Comparison of ENCODE assay signal across 9 cellular contexts in the genomic region with DNA sequence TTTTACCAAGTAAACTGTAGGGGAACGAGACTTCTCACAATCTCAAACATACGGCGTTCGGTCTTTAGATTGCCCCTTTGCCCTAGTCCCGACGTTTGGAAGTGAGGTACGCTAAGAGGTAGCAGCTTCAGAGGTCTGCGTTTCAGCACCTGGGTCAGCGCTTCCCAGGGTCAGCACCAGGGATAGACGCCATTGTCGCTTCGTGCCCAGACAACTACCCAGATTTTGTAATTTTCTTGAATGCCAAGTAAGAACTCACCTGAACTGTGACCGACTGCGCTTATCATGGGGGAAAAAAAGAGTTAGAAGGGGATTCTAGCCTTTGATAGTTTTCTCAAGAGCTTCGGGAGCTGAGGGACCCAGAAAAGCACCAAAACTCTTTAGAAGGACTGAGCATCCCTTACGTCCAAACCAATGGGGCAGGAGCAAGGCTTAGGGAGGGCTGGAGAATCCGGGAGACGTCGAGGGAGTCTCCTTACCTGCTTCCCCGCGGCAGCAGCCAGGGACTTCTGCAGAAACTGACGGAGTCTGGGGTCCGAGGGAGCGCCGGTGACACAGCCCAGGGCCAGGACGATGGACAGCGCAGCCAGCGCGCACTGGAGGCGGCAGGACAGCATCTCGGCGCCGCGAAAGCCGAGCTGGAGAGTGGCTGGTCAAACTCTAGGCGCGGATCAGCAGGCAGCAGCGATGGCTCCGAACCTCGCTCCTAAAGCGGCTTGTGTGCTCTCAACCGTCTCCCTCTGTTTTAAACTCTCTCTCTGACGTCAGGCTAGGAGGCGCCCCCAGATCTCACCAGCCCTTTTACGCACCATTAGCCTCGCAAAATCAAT. TPM values are rescaled to one million over a fixed set of nuclear protein-coding genes. Genes with fewer than 3 reads are reported as not detected.
A peak's percentile ranks its signal among the peaks of the same experiment; 100 is the strongest.
DNase-seq lines count a peak whose midpoint lies in the region; ATAC-seq and TF ChIP-seq lines count a peak whose summit lies in the region.
"Had no signal": no experiment of that assay in that cellular context is flagged by ENCODE, and none has a peak within 500 bp of the region (broad histone marks: within the 10 kb centered on the region; RNA-seq: fewer than 3 reads in every experiment).

A gene (minus strand): TSS at position 720 of the 830 bp plus-strand sequence. CDS start 103 bp downstream, at position 617.

- no peaks in the 10 kb centered on the region for H3K9me3 ChIP-seq in WERI-Rb-1 (ENCODE audit: severe bottlenecking)
- H3K9me3 ChIP-seq in right cardiac atrium (ENCODE audit: control insufficient read depth, low read length): no peaks in the 10 kb centered on the region

- intact Hi-C loops in right cardiac atrium (cut with DNase I): no loop called here

- H3K36me3 ChIP-seq in WERI-Rb-1: no peaks in the 10 kb centered on the region

- H3K4me3 ChIP-seq in WERI-Rb-1 (ENCODE audit: low read depth, low read length): no peak within 1 kb of the TSS
- no peak within 1 kb of the TSS for H3K4me3 ChIP-seq in right cardiac atrium (ENCODE audit: low read length)

- H3K27me3 ChIP-seq in WERI-Rb-1 (ENCODE audit: insufficient read depth, low read depth, severe bottlenecking) (peaks cover 68% of the 10 kb centered on the region), right cardiac atrium (ENCODE audit: control insufficient read depth, insufficient read depth) (peaks cover 7% of the 10 kb centered on the region)

- peak; percentile 60 to 71 for ATAC-seq in right cardiac atrium
- ATAC-seq in stimulated activated naive CD8-positive, alpha-beta T cell treated with anti-CD3 and anti-CD28 coated beads, Interleukin-15, Interleukin-2, amounts not matched to agents 100 U/mL and 50 U/mL, for 24 hours: no peak
- ATAC-seq in GM19395 (IDR thresholded peaks at IDR 0.05; ENCODE audit: unreplicated experiment): no peak

- 8% methylated on average over 46 of the region's 46 CpGs for WGBS in right cardiac atrium

- TF ChIP-seq CTCF in WERI-Rb-1 (IDR thresholded peaks at IDR 0.05; ENCODE audit: low read depth, low read length): no peak

- no peaks in the 10 kb centered on the region for H3K4me1 ChIP-seq in right cardiac atrium (ENCODE audit: control insufficient read depth, insufficient read depth, low read length)

- H3K27ac ChIP-seq in WERI-Rb-1: no peak within 1 kb of the TSS
- no peak within 1 kb of the TSS for H3K27ac ChIP-seq in right cardiac atrium (ENCODE audit: low read length)

- DNase-seq in NOMO-1 treated with DMSO at 0.1 percent for 48 hours (lab: John Stamatoyannopoulos, UW; ENCODE audit: unreplicated experiment) (peak; percentile 2), NOMO-1 treated with dmso at 0.1 percent for 144 hours (lab: John Stamatoyannopoulos, UW; ENCODE audit: unreplicated experiment) (no peak), WERI-Rb-1 (peak; percentile 20), right cardiac atrium (peak; percentile 45 to 80 (median 75)), NCI-H446 (lab: John Stamatoyannopoulos, UW) (no peak), 8988T (no peak)
- peak; percentile 43 for DNase-seq in stimulated activated naive CD8-positive, alpha-beta T cell treated with anti-CD3 and anti-CD28 coated beads, Interleukin-15, Interleukin-2, amounts not matched to agents 100 U/mL and 50 U/mL, for 24 hours

RNA-seq across cellular contexts. Expression of the gene that starts here (rescaled TPM):
- total RNA-seq in right cardiac atrium: under 1 TPM in 1 of 4 donors, not detected in 3; 0.84 TPM
- polyA plus RNA-seq in right cardiac atrium: 7.0 TPM
- total RNA-seq: lower leg skin had no signal

Comparison
In these comparisons a context has a peak if more than half of its experiments do, and no peak if none do; other contexts are left out.
1. DNase-seq: peak in NOMO-1 treated with DMSO at 0.1 percent for 48 hours (single experiment), WERI-Rb-1 (single experiment), right cardiac atrium (3 of 3) and stimulated activated naive CD8-positive, alpha-beta T cell treated with anti-CD3 and anti-CD28 coated beads, Interleukin-15, Interleukin-2, amounts not matched to agents 100 U/mL and 50 U/mL, for 24 hours (single experiment); none in NOMO-1 treated with dmso at 0.1 percent for 144 hours (single experiment), NCI-H446 (0 of 2) and 8988T (single experiment).
2. ATAC-seq: peak in right cardiac atrium (2 of 2); none in stimulated activated naive CD8-positive, alpha-beta T cell treated with anti-CD3 and anti-CD28 coated beads, Interleukin-15, Interleukin-2, amounts not matched to agents 100 U/mL and 50 U/mL, for 24 hours (single experiment) and GM19395 (single experiment).